In the genomic region with DNA sequence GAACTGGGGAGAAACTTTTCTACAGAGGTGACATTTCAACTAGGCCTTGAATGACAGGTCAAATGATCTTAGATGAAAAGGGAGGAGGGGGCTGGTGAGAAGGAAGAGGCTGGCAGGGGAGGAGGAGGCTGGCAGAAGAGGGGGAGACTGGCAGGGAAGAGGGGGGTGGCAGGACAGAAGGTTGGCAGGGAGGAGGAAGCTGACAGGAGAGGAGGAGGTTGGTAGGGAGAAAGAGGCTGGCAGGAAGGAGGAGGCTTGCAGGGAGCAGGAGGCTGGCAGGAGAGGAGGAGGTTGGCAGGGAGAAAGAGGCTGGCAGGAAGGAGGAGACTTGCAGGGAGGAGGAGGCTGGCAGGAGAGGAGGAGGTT, we compare ENCODE assay signal across 9 cellular contexts.
A peak's percentile ranks its signal among the peaks of the same experiment; 100 is the strongest.
DNase-seq lines count a peak whose midpoint lies in the region; ATAC-seq, FAIRE-seq and TF ChIP-seq lines count a peak whose summit lies in the region.
"Had no signal": no experiment of that assay in that cellular context is flagged by ENCODE, and none has a peak within 500 bp of the region (broad histone marks: within the 10 kb centered on the region; RNA-seq: fewer than 3 reads in every experiment).

No MANE protein-coding gene starts in this region.

- H3K4me3 ChIP-seq in keratinocyte (ENCODE audit: control insufficient read depth in 2 of 3, extremely low read depth in 1 of 3, insufficient read depth in 2 of 3, low read depth in 1 of 3, low read length in 3 of 3): no peak overlapping the region
- peak overlapping the region; percentile 34 for H3K4me3 ChIP-seq in thymus (ENCODE audit: low read length)

- H3K27ac Mint-ChIP-seq in activated naive CD4-positive, alpha-beta T cell treated with anti-CD3 and anti-CD28 coated beads, Interleukin-2, amount 10 ng/mL, durations not matched to agents 7 days and 5 days: no peak overlapping the region
- H3K27ac Mint-ChIP-seq in activated naive CD8-positive, alpha-beta T cell: no peak overlapping the region

- ATAC-seq in GM18505 (IDR thresholded peaks at IDR 0.05; ENCODE audit: unreplicated experiment): no peak
- no peak for ATAC-seq in GM21786 (IDR thresholded peaks at IDR 0.05; ENCODE audit: unreplicated experiment)

- H3K36me3 ChIP-seq in keratinocyte (ENCODE audit: control insufficient read depth in 2 of 2, extremely low read depth in 1 of 2, insufficient read depth in 2 of 2, low read length in 2 of 2) (no peaks in the 10 kb centered on the region), thymus (ENCODE audit: control insufficient read depth, insufficient read depth) (no peaks in the 10 kb centered on the region)
- H3K36me3 ChIP-seq: cardiac muscle cell had no signal

- peaks cover 38% of the 10 kb centered on the region for H3K27me3 Mint-ChIP-seq in activated naive CD4-positive, alpha-beta T cell treated with anti-CD3 and anti-CD28 coated beads, Interleukin-2, amount 10 ng/mL, durations not matched to agents 7 days and 5 days
- peaks cover 5% of the 10 kb centered on the region for H3K27me3 Mint-ChIP-seq in activated naive CD8-positive, alpha-beta T cell

- no peak overlapping the region for H2AFZ ChIP-seq in keratinocyte (ENCODE audit: control insufficient read depth, low read length)

- no peaks in the 10 kb centered on the region for H4K20me1 ChIP-seq in keratinocyte (ENCODE audit: control insufficient read depth, extremely low read depth, insufficient read depth, low read length)

- peaks cover 17% of the 10 kb centered on the region for H3K27me3 ChIP-seq in keratinocyte (ENCODE audit: control insufficient read depth, extremely low read depth, insufficient read depth, low read length)
- H3K27me3 ChIP-seq in thymus (ENCODE audit: control insufficient read depth, insufficient read depth): peaks cover 3% of the 10 kb centered on the region

- H3K79me2 ChIP-seq in keratinocyte (ENCODE audit: control insufficient read depth, insufficient read depth, low read length): no peaks in the 10 kb centered on the region

- no peak for TF ChIP-seq CTCF in keratinocyte (optimal IDR thresholded peaks at IDR 0.05 in 1 of 3, IDR thresholded peaks at IDR 0.05 in 1 of 3, conservative IDR thresholded peaks at IDR 0.05 in 1 of 3; ENCODE audit: extremely low read depth in 1 of 3, insufficient read depth in 2 of 3, low read length in 3 of 3)

- H3K36me3 Mint-ChIP-seq in activated naive CD4-positive, alpha-beta T cell treated with anti-CD3 and anti-CD28 coated beads, Interleukin-2, amount 10 ng/mL, durations not matched to agents 7 days and 5 days: no peaks in the 10 kb centered on the region
- no peaks in the 10 kb centered on the region for H3K36me3 Mint-ChIP-seq in activated naive CD8-positive, alpha-beta T cell

- TF ChIP-seq POLR2A in GM18505 (IDR thresholded peaks at IDR 0.05; ENCODE audit: borderline replicate concordance, extremely low read depth, insufficient read depth, insufficient read length): no peak

- no peak for DNase-seq in activated naive CD4-positive, alpha-beta T cell treated with anti-CD3 and anti-CD28 coated beads, Interleukin-2, amount 10 ng/mL, durations not matched to agents 7 days and 5 days
- DNase-seq in activated naive CD4-positive, alpha-beta T cell treated with anti-CD3 and anti-CD28 coated beads, Interleukin-2, amount 50 U/mL, for 16 hours: no peak
- DNase-seq in keratinocyte (ENCODE audit: low read depth, low spot score): no peak
- DNase-seq in activated CD8-positive, alpha-beta memory T cell treated with anti-CD3 and anti-CD28 coated beads, Interleukin-2, amount 50 U/mL, for 48 hours: no peak

- H3K9me3 Mint-ChIP-seq in activated naive CD4-positive, alpha-beta T cell treated with anti-CD3 and anti-CD28 coated beads, Interleukin-2, amount 10 ng/mL, durations not matched to agents 7 days and 5 days: peaks cover 2% of the 10 kb centered on the region
- no peaks in the 10 kb centered on the region for H3K9me3 Mint-ChIP-seq in activated naive CD8-positive, alpha-beta T cell (ENCODE audit: low read depth)

- dilution Hi-C loops in keratinocyte (cut with MboI; ENCODE audit: extremely low pct_ligation_motif_present, low sequenced_read_pairs): no loop called here

- no peak overlapping the region for H3K27ac ChIP-seq in keratinocyte (ENCODE audit: control insufficient read depth, insufficient read depth, low read length)
- no peak overlapping the region for H3K27ac ChIP-seq in thymus (ENCODE audit: low read depth)
- H3K27ac ChIP-seq: cardiac muscle cell had no signal

- H3K9me3 ChIP-seq in keratinocyte (ENCODE audit: control insufficient read depth, low read depth, low read length): no peaks in the 10 kb centered on the region
- H3K9me3 ChIP-seq in thymus (ENCODE audit: control insufficient read depth): no peaks in the 10 kb centered on the region

- no peak for FAIRE-seq in keratinocyte (lab: Jason Lieb, UNC)

- peak overlapping the region; percentile 71 for H3K4me3 Mint-ChIP-seq in activated naive CD4-positive, alpha-beta T cell treated with anti-CD3 and anti-CD28 coated beads, Interleukin-2, amount 10 ng/mL, durations not matched to agents 7 days and 5 days
- peak overlapping the region; percentile 83 for H3K4me3 Mint-ChIP-seq in activated naive CD8-positive, alpha-beta T cell

- no peaks in the 10 kb centered on the region for H3K9me1 ChIP-seq in keratinocyte (ENCODE audit: control insufficient read depth, extremely low read depth, insufficient read depth, low read length)

- H3K9ac ChIP-seq in keratinocyte (ENCODE audit: control insufficient read depth, extremely low read depth, insufficient read depth, low read length): no peak overlapping the region

- peak overlapping the region; percentile 82 for H3K4me2 ChIP-seq in keratinocyte (ENCODE audit: control insufficient read depth, extremely low read depth, insufficient read depth, low read depth, low read length)

- CTCF ChIA-PET in activated naive CD4-positive, alpha-beta T cell treated with anti-CD3 and anti-CD28 coated beads, Interleukin-2, amount 10 ng/mL, durations not matched to agents 7 days and 5 days (lab: Charles Lee): no interaction called here

- peaks cover 3% of the 10 kb centered on the region for H3K4me1 ChIP-seq in keratinocyte (ENCODE audit: control insufficient read depth, extremely low read depth, insufficient read depth, low read length)
- peaks cover 6% of the 10 kb centered on the region for H3K4me1 ChIP-seq in thymus (ENCODE audit: control insufficient read depth, insufficient read depth, low read length)

- H3K4me1 Mint-ChIP-seq in activated naive CD4-positive, alpha-beta T cell treated with anti-CD3 and anti-CD28 coated beads, Interleukin-2, amount 10 ng/mL, durations not matched to agents 7 days and 5 days: peaks cover 12% of the 10 kb centered on the region
- H3K4me1 Mint-ChIP-seq in activated naive CD8-positive, alpha-beta T cell (ENCODE audit: low read depth): peaks cover 12% of the 10 kb centered on the region
